Comparison of ENCODE assay signal across 17 cellular contexts in genomic region chr12:2329811-2330210, GRCh38.
DNase-seq lines count a peak whose midpoint lies in the region; TF ChIP-seq lines count a peak whose summit lies in the region.
"Had no signal": no experiment of that assay in that cellular context is flagged by ENCODE, and none has a peak within 500 bp of the region (broad histone marks: within the 10 kb centered on the region; RNA-seq: fewer than 3 reads in every experiment).

No MANE protein-coding gene starts in this region.

- intact Hi-C loops in uterus (cut with DNase I; ENCODE audit: low total_unique reads), result no loop called here

- TF ChIP-seq POLR2A in uterus (IDR thresholded peaks at IDR 0.05), result no peak

- peak overlapping the region; percentile 60 to 99 for H3K27ac ChIP-seq in uterus
- H3K27ac ChIP-seq: A549, C4-2B had no signal

- peak; percentile 33 to 89 for DNase-seq in NCI-H524 (lab: John Stamatoyannopoulos, UW)
- DNase-seq in fibroblast of villous mesenchyme (ENCODE audit: low read depth), result peak; percentile 94
- peak; percentile 32 for DNase-seq in myocyte (ENCODE audit: low read depth)
- no peak for DNase-seq in uterus
- DNase-seq in NCI-H2029 (lab: John Stamatoyannopoulos, UW), result no peak
- no peak for DNase-seq in activated CD4-positive, alpha-beta T cell treated with anti-CD3 and anti-CD28 coated beads for 1 hour
- DNase-seq in foreskin melanocyte, result no peak
- DNase-seq: BE2C; CD8-positive, alpha-beta T cell; COR-L47; DMS153; DMS79 treated with DMSO at 0.1 percent for 48 hours; EL; H7 had no signal

- no peak overlapping the region for H3K4me3 ChIP-seq in fibroblast of villous mesenchyme (ENCODE audit: low read depth, low read length)
- H3K4me3 ChIP-seq in uterus, result no peak overlapping the region
- H3K4me3 ChIP-seq: A549, GM23338 had no signal

- no peaks in the 10 kb centered on the region for H3K9me3 ChIP-seq in uterus
- H3K9me3 ChIP-seq: A549, BE2C had no signal

- TF ChIP-seq CTCF in fibroblast of villous mesenchyme (IDR thresholded peaks at IDR 0.05; ENCODE audit: insufficient read depth, low read depth, low read length) (no peak), uterus (IDR thresholded peaks at IDR 0.05) (no peak)

- no peaks in the 10 kb centered on the region for H3K27me3 ChIP-seq in uterus

- peaks cover 0 to under 1% of the 10 kb centered on the region in 2 donors for H3K4me1 ChIP-seq in uterus
- H3K4me1 ChIP-seq: A549, BE2C had no signal

- no peaks in the 10 kb centered on the region for H3K36me3 ChIP-seq in uterus
- H3K36me3 ChIP-seq: BE2C had no signal

Comparison
In these comparisons a context has a peak if more than half of its experiments do, and no peak if none do; other contexts are left out.
1. DNase-seq: peak in NCI-H524 (2 of 2), fibroblast of villous mesenchyme (single experiment) and myocyte (single experiment); none in uterus (0 of 2), NCI-H2029 (single experiment), activated CD4-positive, alpha-beta T cell treated with anti-CD3 and anti-CD28 coated beads for 1 hour (single experiment) and foreskin melanocyte (single experiment).